In genomic region chr10:124156524-124157225, GRCh38 we compare ENCODE assay signal across 16 cellular contexts.
DNase-seq lines count a peak whose midpoint lies in the region; ATAC-seq and TF ChIP-seq lines count a peak whose summit lies in the region.
"Had no signal": no experiment of that assay in that cellular context is flagged by ENCODE, and none has a peak within 500 bp of the region (broad histone marks: within the 10 kb centered on the region; RNA-seq: fewer than 3 reads in every experiment).

No MANE protein-coding gene starts in this region.

- peaks cover 13% of the 10 kb centered on the region for H3K27me3 Mint-ChIP-seq in activated naive CD8-positive, alpha-beta T cell treated with anti-CD3 and anti-CD28 coated beads for 36 hours

- H3K4me1 Mint-ChIP-seq in activated naive CD8-positive, alpha-beta T cell treated with anti-CD3 and anti-CD28 coated beads for 36 hours, result no peaks in the 10 kb centered on the region

- no peaks in the 10 kb centered on the region for H3K9me3 ChIP-seq in lower lobe of right lung
- no peaks in the 10 kb centered on the region for H3K9me3 ChIP-seq in tibial artery

- intact Hi-C loops in lower lobe of right lung (cut with DNase I) (no loop called here), tibial artery (cut with DNase I; ENCODE audit: low total_unique reads) (no loop called here)

- no peak overlapping the region for H3K4me3 ChIP-seq in lower lobe of right lung
- H3K4me3 ChIP-seq in tibial artery, result no peak overlapping the region
- H3K4me3 ChIP-seq: skin epidermis had no signal

- ATAC-seq in lower lobe of right lung (no peak), HG02763 (IDR thresholded peaks at IDR 0.05; ENCODE audit: unreplicated experiment) (no peak), GM18873 (IDR thresholded peaks at IDR 0.05; ENCODE audit: low FRiP score, unreplicated experiment) (no peak)

- H3K27ac ChIP-seq in lower lobe of right lung (peak overlapping the region; percentile 58), tibial artery (peak overlapping the region; percentile 63 to 71)

- no peaks in the 10 kb centered on the region for H3K36me3 Mint-ChIP-seq in activated naive CD8-positive, alpha-beta T cell treated with anti-CD3 and anti-CD28 coated beads for 36 hours
- H3K36me3 Mint-ChIP-seq: activated naive CD4-positive, alpha-beta T cell treated with anti-CD3 and anti-CD28 coated beads, Interleukin-2, amount 10 ng/mL, durations not matched to agents 7 days and 5 days had no signal

- DNase-seq in NCI-H510A treated with DMSO at 0.1 percent for 48 hours (lab: John Stamatoyannopoulos, UW), result peak; percentile 11
- no peak for DNase-seq in NCI-H510A (lab: John Stamatoyannopoulos, UW)
- DNase-seq in cerebellum (ENCODE audit: low spot score), result peak; percentile 38
- no peak for DNase-seq in lower lobe of right lung
- peak in 1 of 2 donors; percentile 72 for DNase-seq in tibial artery
- DNase-seq in activated naive CD8-positive, alpha-beta T cell treated with anti-CD3 and anti-CD28 coated beads for 36 hours, result no peak
- DNase-seq: 8988T; activated CD4-positive, alpha-beta T cell treated with anti-CD3 and anti-CD28 coated beads, Interleukin-2, amount 50 U/mL, for 1 hour; activated naive CD4-positive, alpha-beta T cell treated with anti-CD3 and anti-CD28 coated beads, Interleukin-2, amount 10 ng/mL, durations not matched to agents 7 days and 5 days; glutamatergic neuron; NCI-H446 treated with DMSO at 0.1 percent for 48 hours; SW 1271 had no signal

- peaks cover 4% of the 10 kb centered on the region for H3K9me3 Mint-ChIP-seq in activated naive CD8-positive, alpha-beta T cell treated with anti-CD3 and anti-CD28 coated beads for 36 hours

- no peak overlapping the region for H3K27ac Mint-ChIP-seq in activated naive CD8-positive, alpha-beta T cell treated with anti-CD3 and anti-CD28 coated beads for 36 hours
- H3K27ac Mint-ChIP-seq: activated naive CD4-positive, alpha-beta T cell treated with anti-CD3 and anti-CD28 coated beads, Interleukin-2, amount 10 ng/mL, durations not matched to agents 7 days and 5 days had no signal

- H3K27me3 ChIP-seq in lower lobe of right lung (ENCODE audit: low read depth) (peaks cover 3% of the 10 kb centered on the region), tibial artery (no peaks in the 10 kb centered on the region)

- H3K4me3 Mint-ChIP-seq in activated naive CD8-positive, alpha-beta T cell treated with anti-CD3 and anti-CD28 coated beads for 36 hours, result no peak overlapping the region
- H3K4me3 Mint-ChIP-seq: activated naive CD4-positive, alpha-beta T cell treated with anti-CD3 and anti-CD28 coated beads, Interleukin-2, amount 10 ng/mL, durations not matched to agents 7 days and 5 days; mesothelial cell of epicardium had no signal

- H3K36me3 ChIP-seq in lower lobe of right lung, result no peaks in the 10 kb centered on the region
- no peaks in the 10 kb centered on the region for H3K36me3 ChIP-seq in tibial artery

- TF ChIP-seq CTCF in lower lobe of right lung (IDR thresholded peaks at IDR 0.05) (no peak), tibial artery (IDR thresholded peaks at IDR 0.05) (no peak)

- H3K4me1 ChIP-seq in lower lobe of right lung, result peaks cover 40% of the 10 kb centered on the region
- peaks cover 4 to 69% (median 50%) of the 10 kb centered on the region in 4 donors for H3K4me1 ChIP-seq in tibial artery

Comparison
In these comparisons a context has a peak if more than half of its experiments do, and no peak if none do; other contexts are left out.
1. DNase-seq: peak in NCI-H510A treated with DMSO at 0.1 percent for 48 hours (single experiment) and cerebellum (single experiment); none in NCI-H510A (single experiment), lower lobe of right lung (single experiment) and activated naive CD8-positive, alpha-beta T cell treated with anti-CD3 and anti-CD28 coated beads for 36 hours (single experiment).